ENCODE assay signal across 1 cellular context in genomic region chr7:112789824-112790650, GRCh38.
TF ChIP-seq lines count a peak whose summit lies in the region.

A gene with protein sequence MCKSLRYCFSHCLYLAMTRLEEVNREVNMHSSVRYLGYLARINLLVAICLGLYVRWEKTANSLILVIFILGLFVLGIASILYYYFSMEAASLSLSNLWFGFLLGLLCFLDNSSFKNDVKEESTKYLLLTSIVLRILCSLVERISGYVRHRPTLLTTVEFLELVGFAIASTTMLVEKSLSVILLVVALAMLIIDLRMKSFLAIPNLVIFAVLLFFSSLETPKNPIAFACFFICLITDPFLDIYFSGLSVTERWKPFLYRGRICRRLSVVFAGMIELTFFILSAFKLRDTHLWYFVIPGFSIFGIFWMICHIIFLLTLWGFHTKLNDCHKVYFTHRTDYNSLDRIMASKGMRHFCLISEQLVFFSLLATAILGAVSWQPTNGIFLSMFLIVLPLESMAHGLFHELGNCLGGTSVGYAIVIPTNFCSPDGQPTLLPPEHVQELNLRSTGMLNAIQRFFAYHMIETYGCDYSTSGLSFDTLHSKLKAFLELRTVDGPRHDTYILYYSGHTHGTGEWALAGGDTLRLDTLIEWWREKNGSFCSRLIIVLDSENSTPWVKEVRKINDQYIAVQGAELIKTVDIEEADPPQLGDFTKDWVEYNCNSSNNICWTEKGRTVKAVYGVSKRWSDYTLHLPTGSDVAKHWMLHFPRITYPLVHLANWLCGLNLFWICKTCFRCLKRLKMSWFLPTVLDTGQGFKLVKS (minus strand): TSS chr7:112790393. CDS start chr7:112784825, 5,568 bp downstream.

TF ChIP-seq in GM12878, 131 proteins besides CTCF, POLR2A, EP300 and RAD21 (continued from another document and continues in another):
- TF ChIP-seq, protein P1, sequence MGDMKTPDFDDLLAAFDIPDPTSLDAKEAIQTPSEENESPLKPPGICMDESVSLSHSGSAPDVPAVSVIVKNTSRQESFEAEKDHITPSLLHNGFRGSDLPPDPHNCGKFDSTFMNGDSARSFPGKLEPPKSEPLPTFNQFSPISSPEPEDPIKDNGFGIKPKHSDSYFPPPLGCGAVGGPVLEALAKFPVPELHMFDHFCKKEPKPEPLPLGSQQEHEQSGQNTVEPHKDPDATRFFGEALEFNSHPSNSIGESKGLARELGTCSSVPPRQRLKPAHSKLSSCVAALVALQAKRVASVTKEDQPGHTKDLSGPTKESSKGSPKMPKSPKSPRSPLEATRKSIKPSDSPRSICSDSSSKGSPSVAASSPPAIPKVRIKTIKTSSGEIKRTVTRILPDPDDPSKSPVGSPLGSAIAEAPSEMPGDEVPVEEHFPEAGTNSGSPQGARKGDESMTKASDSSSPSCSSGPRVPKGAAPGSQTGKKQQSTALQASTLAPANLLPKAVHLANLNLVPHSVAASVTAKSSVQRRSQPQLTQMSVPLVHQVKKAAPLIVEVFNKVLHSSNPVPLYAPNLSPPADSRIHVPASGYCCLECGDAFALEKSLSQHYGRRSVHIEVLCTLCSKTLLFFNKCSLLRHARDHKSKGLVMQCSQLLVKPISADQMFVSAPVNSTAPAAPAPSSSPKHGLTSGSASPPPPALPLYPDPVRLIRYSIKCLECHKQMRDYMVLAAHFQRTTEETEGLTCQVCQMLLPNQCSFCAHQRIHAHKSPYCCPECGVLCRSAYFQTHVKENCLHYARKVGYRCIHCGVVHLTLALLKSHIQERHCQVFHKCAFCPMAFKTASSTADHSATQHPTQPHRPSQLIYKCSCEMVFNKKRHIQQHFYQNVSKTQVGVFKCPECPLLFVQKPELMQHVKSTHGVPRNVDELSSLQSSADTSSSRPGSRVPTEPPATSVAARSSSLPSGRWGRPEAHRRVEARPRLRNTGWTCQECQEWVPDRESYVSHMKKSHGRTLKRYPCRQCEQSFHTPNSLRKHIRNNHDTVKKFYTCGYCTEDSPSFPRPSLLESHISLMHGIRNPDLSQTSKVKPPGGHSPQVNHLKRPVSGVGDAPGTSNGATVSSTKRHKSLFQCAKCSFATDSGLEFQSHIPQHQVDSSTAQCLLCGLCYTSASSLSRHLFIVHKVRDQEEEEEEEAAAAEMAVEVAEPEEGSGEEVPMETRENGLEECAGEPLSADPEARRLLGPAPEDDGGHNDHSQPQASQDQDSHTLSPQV (IDR thresholded peaks at IDR 0.05), result 0 out of 2 replicates have a peak, but pooled peaks have one; percentile 25
- peak; percentile 70; the same call in 1 of the 2 replicates for TF ChIP-seq MTA2 (IDR thresholded peaks at IDR 0.05; ENCODE audit: low read depth)
- peak; percentile 98 for TF ChIP-seq IKZF1 (conservative IDR thresholded peaks at IDR 0.05)
- peak in 1 of 2 experiments; percentile 77; a peak in 3 of 4 replicates for TF ChIP-seq IKZF2 (IDR thresholded peaks at IDR 0.05)
- TF ChIP-seq DPF2 (IDR thresholded peaks at IDR 0.05), result peak; percentile 93
- 0 out of 2 replicates have a peak, but pooled peaks have one; percentile 14 for TF ChIP-seq ESRRA (IDR thresholded peaks at IDR 0.05; ENCODE audit: low read length)
- peak; percentile 50 for TF ChIP-seq NR2F1 (conservative IDR thresholded peaks at IDR 0.05)
- TF ChIP-seq TBL1XR1 (IDR thresholded peaks at IDR 0.05; ENCODE audit: low read depth, low read length), result peak; percentile 64; the same call in 1 of the 2 replicates
- TF ChIP-seq CHD1 (IDR thresholded peaks at IDR 0.05; ENCODE audit: low read depth, low read length), result no peak; the same call in 1 of the 2 replicates
- TF ChIP-seq IRF4 (IDR thresholded peaks at IDR 0.05; ENCODE audit: low read depth, low read length), result no peak
- TF ChIP-seq, protein P2, sequence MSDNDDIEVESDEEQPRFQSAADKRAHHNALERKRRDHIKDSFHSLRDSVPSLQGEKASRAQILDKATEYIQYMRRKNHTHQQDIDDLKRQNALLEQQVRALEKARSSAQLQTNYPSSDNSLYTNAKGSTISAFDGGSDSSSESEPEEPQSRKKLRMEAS (IDR thresholded peaks at IDR 0.05; ENCODE audit: low read depth, low read length), result no peak
- TF ChIP-seq, protein P3, sequence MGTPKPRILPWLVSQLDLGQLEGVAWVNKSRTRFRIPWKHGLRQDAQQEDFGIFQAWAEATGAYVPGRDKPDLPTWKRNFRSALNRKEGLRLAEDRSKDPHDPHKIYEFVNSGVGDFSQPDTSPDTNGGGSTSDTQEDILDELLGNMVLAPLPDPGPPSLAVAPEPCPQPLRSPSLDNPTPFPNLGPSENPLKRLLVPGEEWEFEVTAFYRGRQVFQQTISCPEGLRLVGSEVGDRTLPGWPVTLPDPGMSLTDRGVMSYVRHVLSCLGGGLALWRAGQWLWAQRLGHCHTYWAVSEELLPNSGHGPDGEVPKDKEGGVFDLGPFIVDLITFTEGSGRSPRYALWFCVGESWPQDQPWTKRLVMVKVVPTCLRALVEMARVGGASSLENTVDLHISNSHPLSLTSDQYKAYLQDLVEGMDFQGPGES (IDR thresholded peaks at IDR 0.05), result no peak
- 0 out of 2 replicates have a peak, but pooled peaks have one; percentile 47 for TF ChIP-seq PAX5 (IDR thresholded peaks at IDR 0.05; ENCODE audit: borderline replicate concordance, low read depth, low read length)
- TF ChIP-seq SMC3 (IDR thresholded peaks at IDR 0.05; ENCODE audit: borderline replicate concordance, low read length), result no peak
- no peak for TF ChIP-seq HDAC6 (IDR thresholded peaks at IDR 0.05; ENCODE audit: unreplicated experiment)
- peak; percentile 63; the same call in 1 of the 2 replicates for TF ChIP-seq RB1 (IDR thresholded peaks at IDR 0.05; ENCODE audit: borderline replicate concordance)
- no peak for TF ChIP-seq MYB (IDR thresholded peaks at IDR 0.05; ENCODE audit: borderline replicate concordance, low read depth, low read length)
- TF ChIP-seq CREB1 (IDR thresholded peaks at IDR 0.05; ENCODE audit: low read depth), result 0 out of 2 replicates have a peak, but pooled peaks have one; percentile 26
- peak; percentile 53 for TF ChIP-seq CBFB (IDR thresholded peaks at IDR 0.05; ENCODE audit: low read depth)
- TF ChIP-seq, protein P4, sequence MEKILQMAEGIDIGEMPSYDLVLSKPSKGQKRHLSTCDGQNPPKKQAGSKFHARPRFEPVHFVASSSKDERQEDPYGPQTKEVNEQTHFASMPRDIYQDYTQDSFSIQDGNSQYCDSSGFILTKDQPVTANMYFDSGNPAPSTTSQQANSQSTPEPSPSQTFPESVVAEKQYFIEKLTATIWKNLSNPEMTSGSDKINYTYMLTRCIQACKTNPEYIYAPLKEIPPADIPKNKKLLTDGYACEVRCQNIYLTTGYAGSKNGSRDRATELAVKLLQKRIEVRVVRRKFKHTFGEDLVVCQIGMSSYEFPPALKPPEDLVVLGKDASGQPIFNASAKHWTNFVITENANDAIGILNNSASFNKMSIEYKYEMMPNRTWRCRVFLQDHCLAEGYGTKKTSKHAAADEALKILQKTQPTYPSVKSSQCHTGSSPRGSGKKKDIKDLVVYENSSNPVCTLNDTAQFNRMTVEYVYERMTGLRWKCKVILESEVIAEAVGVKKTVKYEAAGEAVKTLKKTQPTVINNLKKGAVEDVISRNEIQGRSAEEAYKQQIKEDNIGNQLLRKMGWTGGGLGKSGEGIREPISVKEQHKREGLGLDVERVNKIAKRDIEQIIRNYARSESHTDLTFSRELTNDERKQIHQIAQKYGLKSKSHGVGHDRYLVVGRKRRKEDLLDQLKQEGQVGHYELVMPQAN (conservative IDR thresholded peaks at IDR 0.05), result peak; percentile 37
- TF ChIP-seq SIN3A (IDR thresholded peaks at IDR 0.05; ENCODE audit: low read depth, low read length), result peak; percentile 59
- TF ChIP-seq CBX5 (IDR thresholded peaks at IDR 0.05; ENCODE audit: low read depth), result no peak
- TF ChIP-seq PML (IDR thresholded peaks at IDR 0.05; ENCODE audit: low read length), result peak; percentile 75
- peak; percentile 48; the same call in 1 of the 2 replicates for TF ChIP-seq CHD2 (IDR thresholded peaks at IDR 0.05; ENCODE audit: borderline replicate concordance, low read depth, low read length)
- peak; percentile 63 for TF ChIP-seq TARDBP (IDR thresholded peaks at IDR 0.05; ENCODE audit: borderline replicate concordance)
- TF ChIP-seq ATF7 (IDR thresholded peaks at IDR 0.05; ENCODE audit: low read depth), result no peak
- TF ChIP-seq NR2C1 (IDR thresholded peaks at IDR 0.05), result peak; percentile 8; the same call in 1 of the 2 replicates
- 0 out of 2 replicates have a peak, but pooled peaks have one; percentile 82 for TF ChIP-seq NBN (IDR thresholded peaks at IDR 0.05)
- TF ChIP-seq BRCA1 (IDR thresholded peaks at IDR 0.05; ENCODE audit: low read depth, low read length), result no peak
- TF ChIP-seq, protein P5, sequence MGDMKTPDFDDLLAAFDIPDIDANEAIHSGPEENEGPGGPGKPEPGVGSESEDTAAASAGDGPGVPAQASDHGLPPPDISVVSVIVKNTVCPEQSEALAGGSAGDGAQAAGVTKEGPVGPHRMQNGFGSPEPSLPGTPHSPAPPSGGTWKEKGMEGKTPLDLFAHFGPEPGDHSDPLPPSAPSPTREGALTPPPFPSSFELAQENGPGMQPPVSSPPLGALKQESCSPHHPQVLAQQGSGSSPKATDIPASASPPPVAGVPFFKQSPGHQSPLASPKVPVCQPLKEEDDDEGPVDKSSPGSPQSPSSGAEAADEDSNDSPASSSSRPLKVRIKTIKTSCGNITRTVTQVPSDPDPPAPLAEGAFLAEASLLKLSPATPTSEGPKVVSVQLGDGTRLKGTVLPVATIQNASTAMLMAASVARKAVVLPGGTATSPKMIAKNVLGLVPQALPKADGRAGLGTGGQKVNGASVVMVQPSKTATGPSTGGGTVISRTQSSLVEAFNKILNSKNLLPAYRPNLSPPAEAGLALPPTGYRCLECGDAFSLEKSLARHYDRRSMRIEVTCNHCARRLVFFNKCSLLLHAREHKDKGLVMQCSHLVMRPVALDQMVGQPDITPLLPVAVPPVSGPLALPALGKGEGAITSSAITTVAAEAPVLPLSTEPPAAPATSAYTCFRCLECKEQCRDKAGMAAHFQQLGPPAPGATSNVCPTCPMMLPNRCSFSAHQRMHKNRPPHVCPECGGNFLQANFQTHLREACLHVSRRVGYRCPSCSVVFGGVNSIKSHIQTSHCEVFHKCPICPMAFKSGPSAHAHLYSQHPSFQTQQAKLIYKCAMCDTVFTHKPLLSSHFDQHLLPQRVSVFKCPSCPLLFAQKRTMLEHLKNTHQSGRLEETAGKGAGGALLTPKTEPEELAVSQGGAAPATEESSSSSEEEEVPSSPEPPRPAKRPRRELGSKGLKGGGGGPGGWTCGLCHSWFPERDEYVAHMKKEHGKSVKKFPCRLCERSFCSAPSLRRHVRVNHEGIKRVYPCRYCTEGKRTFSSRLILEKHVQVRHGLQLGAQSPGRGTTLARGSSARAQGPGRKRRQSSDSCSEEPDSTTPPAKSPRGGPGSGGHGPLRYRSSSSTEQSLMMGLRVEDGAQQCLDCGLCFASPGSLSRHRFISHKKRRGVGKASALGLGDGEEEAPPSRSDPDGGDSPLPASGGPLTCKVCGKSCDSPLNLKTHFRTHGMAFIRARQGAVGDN (IDR thresholded peaks at IDR 0.05), result no peak
- TF ChIP-seq NRF1 (conservative IDR thresholded peaks at IDR 0.05; ENCODE audit: low read depth, low read length), result no peak
- no peak for TF ChIP-seq ATF3 (IDR thresholded peaks at IDR 0.05; ENCODE audit: borderline replicate concordance, extremely low read depth, low read depth, low read length)
- no peak for TF ChIP-seq MEF2A (IDR thresholded peaks at IDR 0.05; ENCODE audit: insufficient read depth, low read depth, low read length)
- 0 out of 2 replicates have a peak, but pooled peaks have one; percentile 16 for TF ChIP-seq TCF12 (IDR thresholded peaks at IDR 0.05; ENCODE audit: low read depth, low read length)
- TF ChIP-seq POLR2AphosphoS2 (IDR thresholded peaks at IDR 0.05; ENCODE audit: low read depth, low read length), result peak; percentile 66; the same call in 1 of the 2 replicates
- TF ChIP-seq YY1 (IDR thresholded peaks at IDR 0.05; ENCODE audit: low read depth, low read length), result peak; percentile 97
- 0 out of 2 replicates have a peak, but pooled peaks have one; percentile 34 for TF ChIP-seq ZNF217 (IDR thresholded peaks at IDR 0.05)
- no peak for TF ChIP-seq SUPT20H (IDR thresholded peaks at IDR 0.05; ENCODE audit: borderline replicate concordance, control insufficient read depth, low read depth, low read length)
- TF ChIP-seq SREBF2 (IDR thresholded peaks at IDR 0.05; ENCODE audit: low read length), result no peak
- TF ChIP-seq ZBTB33 (IDR thresholded peaks at IDR 0.05), result no peak
- 0 out of 2 replicates have a peak, but pooled peaks have one; percentile 82 for TF ChIP-seq GATAD2B (conservative IDR thresholded peaks at IDR 0.05; ENCODE audit: low read depth)
- TF ChIP-seq EED (IDR thresholded peaks at IDR 0.05; ENCODE audit: low read depth), result peak; percentile 9; the same call in 1 of the 2 replicates
- peak; percentile 84; the same call in 1 of the 2 replicates for TF ChIP-seq POLR2AphosphoS5 (IDR thresholded peaks at IDR 0.05; ENCODE audit: low read length)
